In genomic region chr10:73552819-73553218, GRCh38 we compare ENCODE assay signal across 15 cellular contexts. TPM values are rescaled to one million over a fixed set of nuclear protein-coding genes. Genes with fewer than 3 reads are reported as not detected.
A peak's percentile ranks its signal among the peaks of the same experiment; 100 is the strongest.
DNase-seq lines count a peak whose midpoint lies in the region; ATAC-seq and TF ChIP-seq lines count a peak whose summit lies in the region.
"Had no signal": no experiment of that assay in that cellular context is flagged by ENCODE, and none has a peak within 500 bp of the region (broad histone marks: within the 10 kb centered on the region; RNA-seq: fewer than 3 reads in every experiment).

No MANE protein-coding gene starts in this region.

- H3K27me3 Mint-ChIP-seq in brain: no peaks in the 10 kb centered on the region
- H3K27me3 Mint-ChIP-seq: naive B cell; stimulated activated naive CD8-positive, alpha-beta T cell treated with anti-CD3 and anti-CD28 coated beads, Interleukin-15, Interleukin-2, amounts not matched to agents 100 ng/mL and 50 ng/mL, for 24 hours had no signal

- H3K36me3 ChIP-seq in mesodermal cell (ENCODE audit: control insufficient read depth, insufficient read depth, low read length) (peaks cover 9% of the 10 kb centered on the region), skeletal muscle satellite cell (ENCODE audit: insufficient read depth, low read length) (no peaks in the 10 kb centered on the region)

- DNase-seq in CD1c-positive myeloid dendritic cell (ENCODE audit: extremely low spot score): peak; percentile 11
- DNase-seq: naive B cell, NCI-H446, SHP77 had no signal

- no peak for ATAC-seq in HG02623 (IDR thresholded peaks at IDR 0.05; ENCODE audit: unreplicated experiment)
- no peak for ATAC-seq in GM19328 (IDR thresholded peaks at IDR 0.05; ENCODE audit: unreplicated experiment)
- ATAC-seq in HG02885 (IDR thresholded peaks at IDR 0.05; ENCODE audit: poor library complexity, unreplicated experiment): no peak
- ATAC-seq: HCT116 had no signal

- H3K9me3 ChIP-seq in mesodermal cell (ENCODE audit: control insufficient read depth, low read length) (no peaks in the 10 kb centered on the region), skeletal muscle satellite cell (replicated peaks; ENCODE audit: low read length) (no peaks in the 10 kb centered on the region)
- H3K9me3 ChIP-seq: Caco-2 had no signal

- H3K36me3 Mint-ChIP-seq in brain: peaks cover 16% of the 10 kb centered on the region
- H3K36me3 Mint-ChIP-seq: naive B cell, WTC11 had no signal

- peak overlapping the region; percentile 65 to 97 (median 93) for H3K27ac Mint-ChIP-seq in brain
- H3K27ac Mint-ChIP-seq: stimulated activated naive CD8-positive, alpha-beta T cell treated with anti-CD3 and anti-CD28 coated beads, Interleukin-15, Interleukin-2, amounts not matched to agents 100 ng/mL and 50 ng/mL, for 24 hours; T-helper 1 cell treated with Interleukin-12 subunit alpha and Interleukin-12 subunit beta and Interleukin-4 antibody, amounts not matched to agents 30 μg/mL and 1 μg/mL, for 36 hours had no signal

- no peaks in the 10 kb centered on the region for H3K4me1 ChIP-seq in mesodermal cell (ENCODE audit: control insufficient read depth, insufficient read depth, low read length, poor library complexity, severe bottlenecking)
- H3K4me1 ChIP-seq in skeletal muscle satellite cell (ENCODE audit: control insufficient read depth, insufficient read depth, low read length): peaks cover 16% of the 10 kb centered on the region
- H3K4me1 ChIP-seq: Caco-2 had no signal

- H3K4me3 Mint-ChIP-seq in brain: peak overlapping the region in 2 of 5 experiments; percentile 58 to 64
- H3K4me3 Mint-ChIP-seq: naive B cell; stimulated activated naive CD8-positive, alpha-beta T cell treated with anti-CD3 and anti-CD28 coated beads, Interleukin-15, Interleukin-2, amounts not matched to agents 100 ng/mL and 50 ng/mL, for 24 hours; T-helper 1 cell treated with Interleukin-12 subunit alpha and Interleukin-12 subunit beta and Interleukin-4 antibody, amounts not matched to agents 30 μg/mL and 1 μg/mL, for 36 hours; WTC11 had no signal

- no peak for TF ChIP-seq CTCF in brain (conservative IDR thresholded peaks at IDR 0.05)

- no peaks in the 10 kb centered on the region for H3K27me3 ChIP-seq in skeletal muscle satellite cell (ENCODE audit: control insufficient read depth, insufficient read depth, low read length)

- peaks cover 0 to 4% (median 0%) of the 10 kb centered on the region in 5 experiments for H3K9me3 Mint-ChIP-seq in brain
- H3K9me3 Mint-ChIP-seq: naive B cell; stimulated activated naive CD8-positive, alpha-beta T cell treated with anti-CD3 and anti-CD28 coated beads, Interleukin-15, Interleukin-2, amounts not matched to agents 100 ng/mL and 50 ng/mL, for 24 hours; T-helper 1 cell treated with Interleukin-12 subunit alpha and Interleukin-12 subunit beta and Interleukin-4 antibody, amounts not matched to agents 30 μg/mL and 1 μg/mL, for 36 hours; WTC11 had no signal

- 60% methylated on average over 1 of the region's 2 CpGs; no CpG with 5 or more reads in 1 of the 2 experiments for WGBS in mesodermal cell (ENCODE audit: insufficient coverage in 2 of 2), 2 experiments

- H3K27ac ChIP-seq in mesodermal cell (ENCODE audit: low read depth, low read length, severe bottlenecking): peak overlapping the region; percentile 43

- H3K4me3 ChIP-seq in mesodermal cell (ENCODE audit: extremely low read depth, insufficient read depth, low read length, poor library complexity, severe bottlenecking): no peak overlapping the region
- H3K4me3 ChIP-seq in skeletal muscle satellite cell (ENCODE audit: low read length): no peak overlapping the region

- peaks cover 43% of the 10 kb centered on the region for H3K4me1 Mint-ChIP-seq in brain
- H3K4me1 Mint-ChIP-seq: naive B cell, WTC11 had no signal

- peak overlapping the region; percentile 24 for H3K4me2 ChIP-seq in skeletal muscle satellite cell (ENCODE audit: low read length)

- H3K9ac ChIP-seq in skeletal muscle satellite cell (ENCODE audit: low read depth, low read length): no peak overlapping the region

RNA-seq across cellular contexts. Expression of gene USP54, which starts 38.3 kb away (rescaled TPM):
- polyA plus RNA-seq in brain (ENCODE audit: insufficient read depth, low read depth, low replicate concordance): 49.6 TPM
- 22.5 TPM for polyA plus RNA-seq in mesodermal cell (2013, experiment 1 of 2)
- polyA plus RNA-seq in mesodermal cell (2013, experiment 2 of 2): 17.5 TPM
- 10.1 and 12.5 TPM in 2 replicates for total RNA-seq in skeletal muscle satellite cell (2012; rRNA removed)

RNA-seq across cellular contexts. Expression of gene PPP3CB, which starts 57.0 kb away (rescaled TPM):
- polyA plus RNA-seq in brain (ENCODE audit: insufficient read depth, low read depth, low replicate concordance): 62.6 TPM
- 42.2 TPM for polyA plus RNA-seq in mesodermal cell (2013, experiment 1 of 2)
- 45.2 TPM for polyA plus RNA-seq in mesodermal cell (2013, experiment 2 of 2)
- total RNA-seq in skeletal muscle satellite cell (2012; rRNA removed): 20.0 and 26.4 TPM in 2 replicates
